ENCODE assay signal across 31 cellular contexts in the genomic region with DNA sequence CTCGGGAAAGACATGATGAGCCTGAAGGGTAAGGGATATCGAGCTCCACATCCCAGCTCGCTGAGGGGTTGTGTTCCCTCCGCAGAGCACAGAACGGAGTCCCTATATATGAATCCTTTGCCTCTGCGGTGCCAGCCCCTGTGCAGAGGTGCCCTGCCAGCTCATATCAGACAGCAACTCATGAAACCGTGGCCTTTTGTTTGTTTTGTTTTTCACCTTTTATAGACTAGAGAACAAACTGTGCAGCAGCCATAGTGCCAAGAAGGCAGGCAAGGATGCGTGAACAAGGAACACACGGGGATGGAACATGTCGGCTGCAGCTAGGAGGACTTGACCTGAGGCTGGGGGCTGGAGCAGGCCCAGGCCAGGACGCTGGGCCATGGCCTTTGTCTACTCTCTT.
"Had no signal": no experiment of that assay in that cellular context is flagged by ENCODE, and none has a peak within 500 bp of the region (broad histone marks: within the 10 kb centered on the region; RNA-seq: fewer than 3 reads in every experiment).

No MANE protein-coding gene starts in this region.

- ATAC-seq: left colon; left lung; lower lobe of right lung; natural killer cell; right lobe of liver; stimulated activated memory B cell treated with anti-CD40 and anti-IgM and Interleukin-4, amounts not matched to agents 10 μg/mL and 1 μg/mL and 100 μg/mL, for 72 hours; stimulated activated naive CD8-positive, alpha-beta T cell treated with anti-CD3 and anti-CD28 coated beads, Interleukin-15, amount 100 ng/mL, for 72 hours; upper lobe of right lung had no signal

- H3K27ac ChIP-seq: left lung, lower lobe of right lung, neural progenitor cell, neutrophil, parathyroid adenoma, right atrium auricular region, right lobe of liver, testis, tibial artery, upper lobe of right lung had no signal

- H3K4me3 ChIP-seq: left lung, lower lobe of right lung, neural progenitor cell, right atrium auricular region, right lobe of liver, smooth muscle cell, testis, tibial artery, upper lobe of right lung had no signal

- H3K9me3 Mint-ChIP-seq: immature natural killer cell; mesothelial cell of epicardium; naive B cell; natural killer cell; nephron progenitor cell; neural progenitor cell; stimulated activated memory B cell treated with anti-CD40 and anti-IgM and Interleukin-4, amounts not matched to agents 10 μg/mL and 1 μg/mL and 100 μg/mL, for 72 hours; stimulated activated naive CD8-positive, alpha-beta T cell treated with anti-CD3 and anti-CD28 coated beads, Interleukin-15, amount 100 ng/mL, for 72 hours had no signal

- DNase-seq: hypothalamus; immature natural killer cell; kidney; left colon; left lung; lower lobe of right lung; mammary epithelial cell; mesendoderm; naive B cell; natural killer cell; nephron progenitor cell; occipital lobe; right lobe of liver; stimulated activated CD4-positive, alpha-beta T cell treated with anti-CD3 and anti-CD28 coated beads, Interleukin-1b, Interleukin-23, amount 100 ng/mL, for 48 hours; stimulated activated CD4-positive, alpha-beta T cell treated with anti-CD3 and anti-CD28 coated beads, Interleukin-2, amount 100 ng/mL, for 48 hours; stimulated activated CD4-positive, alpha-beta T cell treated with anti-CD3 and anti-CD28 coated beads, Interleukin-4, amount 100 ng/mL, for 4 hours; stimulated activated CD8-positive, alpha-beta memory T cell treated with anti-CD3 and anti-CD28 coated beads, Interleukin-4, amount 100 ng/mL, for 48 hours; stimulated activated naive CD4-positive, alpha-beta T cell treated with Interleukin-2 at 50 U/mL for 16 hours; stimulated activated naive CD8-positive, alpha-beta T cell treated with anti-CD3 and anti-CD28 coated beads, Interleukin-15, amount 100 ng/mL, for 72 hours; substantia nigra; testis; tibial artery; trophoblast cell; upper lobe of right lung had no signal

- H3K27ac Mint-ChIP-seq: immature natural killer cell; mesothelial cell of epicardium; naive B cell; natural killer cell; nephron progenitor cell; neural progenitor cell; stimulated activated memory B cell treated with anti-CD40 and anti-IgM and Interleukin-4, amounts not matched to agents 10 μg/mL and 1 μg/mL and 100 μg/mL, for 72 hours; stimulated activated naive CD8-positive, alpha-beta T cell treated with anti-CD3 and anti-CD28 coated beads, Interleukin-15, amount 100 ng/mL, for 72 hours had no signal

- H3K27me3 ChIP-seq: left lung, neural progenitor cell, right atrium auricular region, right lobe of liver, testis, tibial artery, upper lobe of right lung had no signal

- H3K4me1 Mint-ChIP-seq: immature natural killer cell; naive B cell; natural killer cell; stimulated activated memory B cell treated with anti-CD40 and anti-IgM and Interleukin-4, amounts not matched to agents 10 μg/mL and 1 μg/mL and 100 μg/mL, for 72 hours; stimulated activated naive CD8-positive, alpha-beta T cell treated with anti-CD3 and anti-CD28 coated beads, Interleukin-15, amount 100 ng/mL, for 72 hours had no signal

- H3K9me3 ChIP-seq: left lung, lower lobe of right lung, neutrophil, right atrium auricular region, right lobe of liver, testis, tibial artery, upper lobe of right lung had no signal

- H3K36me3 ChIP-seq: left lung, lower lobe of right lung, neural progenitor cell, neutrophil, right atrium auricular region, right lobe of liver, tibial artery, upper lobe of right lung had no signal

- H3K36me3 Mint-ChIP-seq: immature natural killer cell; mesothelial cell of epicardium; naive B cell; natural killer cell; stimulated activated memory B cell treated with anti-CD40 and anti-IgM and Interleukin-4, amounts not matched to agents 10 μg/mL and 1 μg/mL and 100 μg/mL, for 72 hours had no signal

- H3K4me3 Mint-ChIP-seq: immature natural killer cell; mesothelial cell of epicardium; naive B cell; natural killer cell; nephron progenitor cell; neural progenitor cell; stimulated activated memory B cell treated with anti-CD40 and anti-IgM and Interleukin-4, amounts not matched to agents 10 μg/mL and 1 μg/mL and 100 μg/mL, for 72 hours; stimulated activated naive CD8-positive, alpha-beta T cell treated with anti-CD3 and anti-CD28 coated beads, Interleukin-15, amount 100 ng/mL, for 72 hours had no signal

- H3K4me1 ChIP-seq: left lung, lower lobe of right lung, parathyroid adenoma, upper lobe of right lung had no signal
